ENCODE assay signal across 27 cellular contexts in genomic region chr11:133560467-133560866, GRCh38. TPM values are rescaled to one million over a fixed set of nuclear protein-coding genes. Genes with fewer than 3 reads are reported as not detected.
"Had no signal": no experiment of that assay in that cellular context is flagged by ENCODE, and none has a peak within 500 bp of the region (broad histone marks: within the 10 kb centered on the region; RNA-seq: fewer than 3 reads in every experiment).

No MANE protein-coding gene starts in this region.

- H3K4me1 ChIP-seq: ascending aorta, SJCRH30 had no signal

- H3K9me3 ChIP-seq: ascending aorta, SJCRH30, SK-N-SH had no signal

- H3K4me2 ChIP-seq: SK-N-SH had no signal

- H3K9me2 ChIP-seq: SK-N-SH had no signal

- DNase-seq: activated CD4-positive, alpha-beta T cell treated with anti-CD3 and anti-CD28 coated beads, Interleukin-2, amount 10 ng/mL, durations not matched to agents 24 days and 14 days; activated CD4-positive, alpha-beta T cell treated with anti-CD3 and anti-CD28 coated beads, Interleukin-2, amount 50 U/mL, for 4 hours; activated CD8-positive, alpha-beta T cell treated with anti-CD3 and anti-CD28 coated beads for 36 hours; activated effector memory CD4-positive, alpha-beta T cell treated with anti-CD3 and anti-CD28 coated beads, Interleukin-2, amount 50 U/mL, for 16 hours; activated naive CD4-positive, alpha-beta T cell; activated naive CD4-positive, alpha-beta T cell treated with anti-CD3 and anti-CD28 coated beads, Interleukin-2, amount 50 U/mL, for 16 hours; activated naive CD8-positive, alpha-beta T cell treated with anti-CD3 and anti-CD28 coated beads for 36 hours; activated T-cell treated with anti-CD3 and anti-CD28 coated beads, Interleukin-2, amount 50 U/mL, for 1 hour; activated T-cell treated with anti-CD3 and anti-CD28 coated beads, Interleukin-2, amount 50 U/mL, for 72 hours; NCI-H1092; NCI-H1436 treated with DMSO at 0.1 percent for 48 hours; NCI-H1694 treated with DMSO at 0.1 percent for 48 hours; NCI-H2029; NCI-H345; NCI-H526; NCI-H748 treated with DMSO at 0.1 percent for 48 hours; NK-92 treated with Interleukin-12 subunit alpha and Interleukin-12 subunit beta, amount 100 ng/mL, for 24 hours; OCI-M1; SHP77; SJCRH30; SK-N-SH had no signal

- H3K36me3 ChIP-seq: ascending aorta, cardiac muscle cell, SJCRH30 had no signal

- H3K27ac ChIP-seq: ascending aorta, cardiac muscle cell, SJCRH30 had no signal

- ATAC-seq: activated CD8-positive, alpha-beta T cell treated with anti-CD3 and anti-CD28 coated beads for 36 hours; activated T-cell treated with anti-CD3 and anti-CD28 coated beads, Interleukin-2, amount 50 U/mL, for 72 hours; activated T-helper 17 cell treated with anti-CD3 and anti-CD28 coated beads, Interleukin-2, amount 50 U/mL, for 72 hours; K562 had no signal

- H3K4me3 ChIP-seq: ascending aorta, cardiac muscle cell, K562, SJCRH30 had no signal

- H3K27me3 ChIP-seq: ascending aorta, cardiac muscle cell had no signal

- H3K9ac ChIP-seq: SK-N-SH had no signal

RNA-seq across cellular contexts. Expression of gene OPCML, which starts 28.2 kb away (rescaled TPM):
- total RNA-seq: activated CD4-positive, alpha-beta T cell treated with anti-CD3 and anti-CD28 coated beads, Interleukin-2, amount 10 ng/mL, durations not matched to agents 24 days and 14 days; activated CD8-positive, alpha-beta memory T cell treated with anti-CD3 and anti-CD28 coated beads for 36 hours; activated CD8-positive, alpha-beta T cell treated with anti-CD3 and anti-CD28 coated beads for 36 hours; activated naive CD8-positive, alpha-beta T cell treated with anti-CD3 and anti-CD28 coated beads for 36 hours; activated T-cell treated with anti-CD3 and anti-CD28 coated beads, Interleukin-2, amount 50 U/mL, for 72 hours; activated T-helper 17 cell treated with anti-CD3 and anti-CD28 coated beads, Interleukin-2, amount 50 U/mL, for 72 hours; ascending aorta; K562; MCF 10A; SJCRH30 had no signal
- polyA plus RNA-seq: K562, SK-N-SH had no signal
